In the genomic region with DNA sequence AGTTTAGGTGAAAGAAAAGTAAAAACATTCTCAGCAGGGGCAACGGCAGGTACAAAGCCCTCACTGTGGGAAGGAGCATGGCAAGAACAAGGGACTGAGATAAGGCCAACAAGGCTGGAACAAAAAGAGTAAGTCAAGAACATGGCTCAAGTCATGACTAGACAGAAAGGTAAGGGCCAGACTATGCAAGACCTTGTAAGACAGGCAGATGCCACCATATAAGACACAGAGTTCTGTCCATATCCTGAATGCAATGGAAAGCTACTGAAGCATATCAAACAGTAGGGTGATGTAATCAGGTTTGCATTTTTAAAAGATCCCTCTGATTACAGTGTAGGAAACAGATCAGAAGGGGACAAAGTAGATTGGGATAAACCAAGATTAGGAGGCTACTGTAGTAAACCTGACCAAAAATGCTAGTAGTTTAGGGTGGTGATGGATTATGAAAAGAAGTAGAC, we compare ENCODE assay signal across 11 cellular contexts. TPM values are rescaled to one million over a fixed set of nuclear protein-coding genes. Genes with fewer than 3 reads are reported as not detected.
DNase-seq lines count a peak whose midpoint lies in the region; ATAC-seq and TF ChIP-seq lines count a peak whose summit lies in the region.
"Had no signal": no experiment of that assay in that cellular context is flagged by ENCODE, and none has a peak within 500 bp of the region (broad histone marks: within the 10 kb centered on the region; RNA-seq: fewer than 3 reads in every experiment).

No MANE protein-coding gene starts in this region.

- no peak overlapping the region for H3K4me3 ChIP-seq in smooth muscle cell
- H3K4me3 ChIP-seq in CD8-positive, alpha-beta memory T cell (ENCODE audit: low read length), result no peak overlapping the region
- H3K4me3 ChIP-seq: hepatocyte had no signal

- peaks cover 6% of the 10 kb centered on the region for H3K27me3 Mint-ChIP-seq in brain
- H3K27me3 Mint-ChIP-seq in CD8-positive, alpha-beta memory T cell, result peaks cover 0 to 2% of the 10 kb centered on the region in 2 donors

- peak overlapping the region; percentile 0 for H3K27ac ChIP-seq in smooth muscle cell (ENCODE audit: low read depth)
- no peak overlapping the region for H3K27ac ChIP-seq in CD8-positive, alpha-beta memory T cell (ENCODE audit: low read depth, low read length)
- H3K27ac ChIP-seq: hepatocyte had no signal

- peaks cover 39% of the 10 kb centered on the region for H3K4me1 ChIP-seq in smooth muscle cell (ENCODE audit: low read depth)
- H3K4me1 ChIP-seq in CD8-positive, alpha-beta memory T cell (ENCODE audit: insufficient read depth, low read length), result peaks cover 17% of the 10 kb centered on the region

- peaks cover 60% of the 10 kb centered on the region for H4K20me1 ChIP-seq in smooth muscle cell (ENCODE audit: low read depth)

- peak overlapping the region; percentile 58 to 82 (median 78) for H3K4me3 Mint-ChIP-seq in brain
- no peak overlapping the region for H3K4me3 Mint-ChIP-seq in CD8-positive, alpha-beta memory T cell

- no peaks in the 10 kb centered on the region for H3K36me3 ChIP-seq in smooth muscle cell (ENCODE audit: low read depth)
- H3K36me3 ChIP-seq in CD8-positive, alpha-beta memory T cell (ENCODE audit: insufficient read depth, low read length), result no peaks in the 10 kb centered on the region

- H3K36me3 Mint-ChIP-seq in brain, result no peaks in the 10 kb centered on the region
- H3K36me3 Mint-ChIP-seq in CD8-positive, alpha-beta memory T cell, result peaks cover 0 to 5% (median 0%) of the 10 kb centered on the region in 3 donors

- TF ChIP-seq CTCF in brain (conservative IDR thresholded peaks at IDR 0.05) (no peak), smooth muscle cell (IDR thresholded peaks at IDR 0.05; ENCODE audit: borderline replicate concordance, insufficient read depth, poor library complexity, severe bottlenecking) (no peak)

- POLR2A ChIA-PET in CD8-positive, alpha-beta memory T cell (lab: Charles Lee), result no interaction called here

- no peak overlapping the region for H3K9ac ChIP-seq in smooth muscle cell (ENCODE audit: low read depth)

- peaks cover 0 to 3% (median 0%) of the 10 kb centered on the region in 5 experiments for H3K9me3 Mint-ChIP-seq in brain
- no peaks in the 10 kb centered on the region for H3K9me3 Mint-ChIP-seq in CD8-positive, alpha-beta memory T cell

- H3K27ac Mint-ChIP-seq in brain, result peak overlapping the region in 4 of 5 experiments; percentile 5 to 81 (median 48)
- no peak overlapping the region for H3K27ac Mint-ChIP-seq in CD8-positive, alpha-beta memory T cell

- H3K27me3 ChIP-seq in smooth muscle cell (ENCODE audit: low read depth), result no peaks in the 10 kb centered on the region
- no peaks in the 10 kb centered on the region for H3K27me3 ChIP-seq in CD8-positive, alpha-beta memory T cell (ENCODE audit: insufficient read depth, low read length, poor library complexity, severe bottlenecking)
- H3K27me3 ChIP-seq: hepatocyte had no signal

- H3K79me2 ChIP-seq in smooth muscle cell (ENCODE audit: low read depth), result peaks cover 90% of the 10 kb centered on the region

- 70% methylated on average over 1 of the region's 1 CpG for WGBS in smooth muscle cell (ENCODE audit: low lambda C conversion rate)

- ATAC-seq in HG03378 (IDR thresholded peaks at IDR 0.05; ENCODE audit: unreplicated experiment) (peak; percentile 46), GM18498 (IDR thresholded peaks at IDR 0.05; ENCODE audit: unreplicated experiment) (no peak)
- ATAC-seq: stimulated activated naive CD8-positive, alpha-beta T cell treated with anti-CD3 and anti-CD28 coated beads, Interleukin-15, Interleukin-2, amounts not matched to agents 100 U/mL and 50 U/mL, for 24 hours had no signal

- no peaks in the 10 kb centered on the region for H3K9me3 ChIP-seq in smooth muscle cell (replicated peaks; ENCODE audit: low read depth)
- no peaks in the 10 kb centered on the region for H3K9me3 ChIP-seq in CD8-positive, alpha-beta memory T cell (ENCODE audit: low read length)

- CTCF ChIA-PET in CD8-positive, alpha-beta memory T cell (lab: Charles Lee), result interaction anchor here (1.1 to 3.0 kb wide), 5 partner anchors 15 to 419 kb away, joined by 3 to 47 read pairs (median 6); a partner anchor contains a TSS

- H3F3A ChIP-seq in smooth muscle cell (ENCODE audit: low read depth), result no peaks in the 10 kb centered on the region

- H3K4me2 ChIP-seq in smooth muscle cell, result peak overlapping the region; percentile 11
- H3K4me2 ChIP-seq: hepatocyte had no signal

- DNase-seq in NCI-H2107 treated with DMSO at 0.1 percent for 48 hours (lab: John Stamatoyannopoulos, UW; ENCODE audit: unreplicated experiment), result peak; percentile 22
- no peak for DNase-seq in NCI-H2107 (lab: John Stamatoyannopoulos, UW)
- no peak for DNase-seq in smooth muscle cell (lab: John Stamatoyannopoulos, UW; ENCODE audit: unreplicated experiment)
- no peak for DNase-seq in CD8-positive, alpha-beta memory T cell
- DNase-seq in GDM1 (lab: John Stamatoyannopoulos, UW), result no peak
- DNase-seq: stimulated activated naive CD8-positive, alpha-beta T cell treated with anti-CD3 and anti-CD28 coated beads, Interleukin-15, Interleukin-2, amounts not matched to agents 100 U/mL and 50 U/mL, for 24 hours; T-helper 9 cell had no signal

- H2AFZ ChIP-seq in smooth muscle cell (ENCODE audit: low read depth), result no peak overlapping the region
- H2AFZ ChIP-seq: hepatocyte had no signal

- peaks cover 80% of the 10 kb centered on the region for H3K4me1 Mint-ChIP-seq in brain
- H3K4me1 Mint-ChIP-seq in CD8-positive, alpha-beta memory T cell, result peaks cover 42 to 66% (median 63%) of the 10 kb centered on the region in 3 donors

RNA-seq across cellular contexts. Expression of a gene that starts 5.5 kb away (rescaled TPM):
- polyA plus RNA-seq in brain (ENCODE audit: insufficient read depth, low read depth, low replicate concordance), result 11.8 TPM
- 19.2 and 19.8 TPM in 2 replicates for total RNA-seq in smooth muscle cell
- polyA plus RNA-seq in smooth muscle cell, result 6.9 and 9.8 TPM in 2 replicates
- total RNA-seq in CD8-positive, alpha-beta memory T cell, result 10 to 100 TPM; 20.8 to 27.0 TPM
- 16.5 TPM for polyA plus RNA-seq in CD8-positive, alpha-beta memory T cell

Comparison
In these comparisons a context has a peak if more than half of its experiments do, and no peak if none do; other contexts are left out.
1. H3K27ac Mint-ChIP-seq: peak in brain (4 of 5); none in CD8-positive, alpha-beta memory T cell (0 of 8).
2. H3K4me3 Mint-ChIP-seq: peak in brain (5 of 5); none in CD8-positive, alpha-beta memory T cell (0 of 7).